In the genomic region with DNA sequence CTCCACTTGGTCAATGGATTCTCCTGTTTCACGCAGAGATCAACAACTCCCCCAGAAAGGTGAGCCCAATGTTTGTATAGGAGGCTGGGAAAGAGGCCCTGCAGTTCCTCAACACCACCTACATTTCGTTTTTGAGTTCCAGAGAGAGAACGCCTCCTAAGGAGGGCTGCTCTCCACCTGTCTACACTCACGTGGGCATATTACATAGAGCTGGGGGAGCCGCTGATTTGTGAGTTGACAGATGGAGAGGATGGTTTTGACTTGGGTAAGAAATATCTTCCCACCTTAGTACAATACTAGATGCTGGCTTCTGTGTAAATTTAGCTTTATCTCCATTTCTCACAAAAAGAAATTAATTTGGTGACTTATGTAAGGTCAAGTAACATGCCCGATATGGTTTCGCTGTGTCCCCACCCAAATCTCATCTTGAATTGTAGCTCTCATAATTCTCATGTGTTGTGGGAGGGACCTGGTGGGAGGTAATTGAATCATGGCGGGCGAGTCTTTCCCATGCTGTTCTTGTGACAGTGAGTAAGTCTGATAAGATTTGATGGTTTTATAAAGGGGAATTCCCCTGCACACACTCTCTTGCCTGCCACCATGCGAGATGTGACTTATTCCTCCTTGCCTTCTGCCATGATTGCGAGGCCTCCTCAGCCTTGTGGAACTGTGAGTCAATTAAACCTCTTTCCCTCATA, we compare ENCODE assay signal across 20 cellular contexts.
"Had no signal": no experiment of that assay in that cellular context is flagged by ENCODE, and none has a peak within 500 bp of the region (broad histone marks: within the 10 kb centered on the region; RNA-seq: fewer than 3 reads in every experiment).

No MANE protein-coding gene starts in this region.

- H3K27ac ChIP-seq: neutrophil, parathyroid adenoma, skin epidermis, spleen, thoracic aorta, tibial nerve, upper lobe of left lung had no signal

- H3K27me3 ChIP-seq: neutrophil, tibial nerve, upper lobe of left lung had no signal

- H3K9me3 ChIP-seq: mucosa of descending colon, neutrophil, thoracic aorta, tibial nerve, upper lobe of left lung had no signal

- H3K9ac ChIP-seq: parathyroid adenoma had no signal

- H3K4me1 ChIP-seq: parathyroid adenoma, spleen, upper lobe of left lung had no signal

- H3K4me1 Mint-ChIP-seq: memory B cell; mesothelial cell of epicardium; naive B cell; stimulated activated naive B cell treated with anti-CD40 and anti-IgM and Interleukin-4, amounts not matched to agents 10 μg/mL and 1 μg/mL and 100 μg/mL, for 72 hours had no signal

- H3K4me3 Mint-ChIP-seq: effector memory CD8-positive, alpha-beta T cell; memory B cell; mesothelial cell of epicardium; naive B cell; natural killer cell treated with Interleukin-12 subunit alpha and Interleukin-12 subunit beta and Interleukin-15 and Interleukin-18, amount 100 ng/mL, for 72 hours; neural crest cell; stimulated activated naive B cell treated with anti-CD40 and anti-IgM and Interleukin-4, amounts not matched to agents 10 μg/mL and 1 μg/mL and 100 μg/mL, for 72 hours; stimulated activated naive CD8-positive, alpha-beta T cell treated with anti-CD3 and anti-CD28 coated beads, Interleukin-15, Interleukin-2, amounts not matched to agents 100 ng/mL and 50 ng/mL, for 24 hours had no signal

- H3K27ac Mint-ChIP-seq: effector memory CD8-positive, alpha-beta T cell; memory B cell; mesothelial cell of epicardium; naive B cell; natural killer cell treated with Interleukin-12 subunit alpha and Interleukin-12 subunit beta and Interleukin-15 and Interleukin-18, amount 100 ng/mL, for 72 hours; progenitor cell of endocrine pancreas; stimulated activated naive B cell treated with anti-CD40 and anti-IgM and Interleukin-4, amounts not matched to agents 10 μg/mL and 1 μg/mL and 100 μg/mL, for 72 hours; stimulated activated naive CD8-positive, alpha-beta T cell treated with anti-CD3 and anti-CD28 coated beads, Interleukin-15, Interleukin-2, amounts not matched to agents 100 ng/mL and 50 ng/mL, for 24 hours had no signal

- H3K9me3 Mint-ChIP-seq: mesothelial cell of epicardium; natural killer cell treated with Interleukin-12 subunit alpha and Interleukin-12 subunit beta and Interleukin-15 and Interleukin-18, amount 100 ng/mL, for 72 hours; neural crest cell had no signal

- DNase-seq: cortex of kidney; effector memory CD8-positive, alpha-beta T cell; mucosa of descending colon; naive B cell; right cardiac atrium; spleen; stimulated activated naive B cell treated with anti-CD40 and anti-IgM and Interleukin-4, amounts not matched to agents 10 μg/mL and 1 μg/mL and 100 μg/mL, for 72 hours; upper lobe of left lung had no signal

- ATAC-seq: effector memory CD8-positive, alpha-beta T cell; mucosa of descending colon; natural killer cell treated with Interleukin-12 subunit alpha and Interleukin-12 subunit beta and Interleukin-15 and Interleukin-18, amount 100 ng/mL, for 72 hours; right cardiac atrium; stimulated activated naive B cell treated with anti-CD40 and anti-IgM and Interleukin-4, amounts not matched to agents 10 μg/mL and 1 μg/mL and 100 μg/mL, for 72 hours had no signal

- H3K4me3 ChIP-seq: lung, mucosa of descending colon, skin epidermis, spleen, thoracic aorta, tibial nerve, upper lobe of left lung had no signal

- H3K36me3 Mint-ChIP-seq: memory B cell; mesothelial cell of epicardium; naive B cell; natural killer cell treated with Interleukin-12 subunit alpha and Interleukin-12 subunit beta and Interleukin-15 and Interleukin-18, amount 100 ng/mL, for 72 hours; stimulated activated naive B cell treated with anti-CD40 and anti-IgM and Interleukin-4, amounts not matched to agents 10 μg/mL and 1 μg/mL and 100 μg/mL, for 72 hours had no signal

- H3K36me3 ChIP-seq: neutrophil, spleen, thoracic aorta, tibial nerve, upper lobe of left lung had no signal

- H3K27me3 Mint-ChIP-seq: effector memory CD8-positive, alpha-beta T cell; memory B cell; stimulated activated naive B cell treated with anti-CD40 and anti-IgM and Interleukin-4, amounts not matched to agents 10 μg/mL and 1 μg/mL and 100 μg/mL, for 72 hours; stimulated activated naive CD8-positive, alpha-beta T cell treated with anti-CD3 and anti-CD28 coated beads, Interleukin-15, Interleukin-2, amounts not matched to agents 100 ng/mL and 50 ng/mL, for 24 hours had no signal
